18 cellular contexts compared by ENCODE assay signal in genomic region chr6:128509709-128510108, GRCh38. TPM values are rescaled to one million over a fixed set of nuclear protein-coding genes. Genes with fewer than 3 reads are reported as not detected.
DNase-seq lines count a peak whose midpoint lies in the region; ATAC-seq and TF ChIP-seq lines count a peak whose summit lies in the region.
"Had no signal": no experiment of that assay in that cellular context is flagged by ENCODE, and none has a peak within 500 bp of the region (broad histone marks: within the 10 kb centered on the region; RNA-seq: fewer than 3 reads in every experiment).

No MANE protein-coding gene starts in this region.

- H3K4me1 ChIP-seq in Caco-2 (peaks cover 70% of the 10 kb centered on the region), liver (ENCODE audit: control insufficient read depth in 4 of 4, insufficient read depth in 4 of 4, low read length in 3 of 4) (peaks cover 13 to 59% (median 32%) of the 10 kb centered on the region in 4 donors)

- CTCF ChIA-PET in Caco-2 (lab: Charles Lee), result no interaction called here
- CTCF ChIA-PET in activated naive CD4-positive, alpha-beta T cell treated with anti-CD3 and anti-CD28 coated beads for 36 hours (lab: Charles Lee), result no interaction called here

- no peaks in the 10 kb centered on the region for H3K9me3 Mint-ChIP-seq in Caco-2 (ENCODE audit: unreplicated experiment)
- H3K9me3 Mint-ChIP-seq in activated naive CD4-positive, alpha-beta T cell treated with anti-CD3 and anti-CD28 coated beads for 36 hours, result no peaks in the 10 kb centered on the region
- H3K9me3 Mint-ChIP-seq: activated CD4-positive, alpha-beta T cell treated with anti-CD3 and anti-CD28 coated beads, Interleukin-2, amount 10 ng/mL, durations not matched to agents 7 days and 5 days; CD4-positive, alpha-beta memory T cell; nephron had no signal

- no peaks in the 10 kb centered on the region for H3K27me3 Mint-ChIP-seq in Caco-2 (ENCODE audit: insufficient read depth, unreplicated experiment)
- H3K27me3 Mint-ChIP-seq in activated naive CD4-positive, alpha-beta T cell treated with anti-CD3 and anti-CD28 coated beads for 36 hours (ENCODE audit: low read depth), result peaks cover 7% of the 10 kb centered on the region
- H3K27me3 Mint-ChIP-seq: activated CD4-positive, alpha-beta T cell treated with anti-CD3 and anti-CD28 coated beads, Interleukin-2, amount 10 ng/mL, durations not matched to agents 7 days and 5 days had no signal

- H3K27ac Mint-ChIP-seq in Caco-2 (ENCODE audit: unreplicated experiment), result peak overlapping the region; percentile 69
- no peak overlapping the region for H3K27ac Mint-ChIP-seq in activated naive CD4-positive, alpha-beta T cell treated with anti-CD3 and anti-CD28 coated beads for 36 hours
- H3K27ac Mint-ChIP-seq: activated CD4-positive, alpha-beta T cell treated with anti-CD3 and anti-CD28 coated beads, Interleukin-2, amount 10 ng/mL, durations not matched to agents 7 days and 5 days; CD4-positive, alpha-beta memory T cell had no signal

- H3K9ac ChIP-seq in liver (ENCODE audit: low read depth in 1 of 2, low read length in 2 of 2), result no peak overlapping the region

- peaks cover 24% of the 10 kb centered on the region for H3K4me1 Mint-ChIP-seq in Caco-2 (ENCODE audit: low read depth, unreplicated experiment)
- H3K4me1 Mint-ChIP-seq in activated naive CD4-positive, alpha-beta T cell treated with anti-CD3 and anti-CD28 coated beads for 36 hours (ENCODE audit: low read depth), result no peaks in the 10 kb centered on the region
- H3K4me1 Mint-ChIP-seq: activated CD4-positive, alpha-beta T cell treated with anti-CD3 and anti-CD28 coated beads, Interleukin-2, amount 10 ng/mL, durations not matched to agents 7 days and 5 days; CD4-positive, alpha-beta memory T cell had no signal

- in situ Hi-C loops in brain microvascular endothelial cell (cut with HindIII; ENCODE audit: low pct_ligation_motif_present, low sequenced_read_pairs), result no loop called here

- no TSS peak for BruUV-seq in Caco-2 (replicated peaks; lab: Mats Ljungman, UMichigan)

- no peak overlapping the region for H3K4me3 ChIP-seq in Caco-2 (ENCODE audit: low read depth, low read length)
- H3K4me3 ChIP-seq in brain microvascular endothelial cell (ENCODE audit: low read depth, low read length), result no peak overlapping the region
- no peak overlapping the region for H3K4me3 ChIP-seq in liver (ENCODE audit: low read depth in 1 of 3, low read length in 3 of 3)
- H3K4me3 ChIP-seq: upper lobe of left lung had no signal

- H3K4me3 Mint-ChIP-seq in Caco-2 (ENCODE audit: unreplicated experiment), result no peak overlapping the region
- no peak overlapping the region for H3K4me3 Mint-ChIP-seq in activated naive CD4-positive, alpha-beta T cell treated with anti-CD3 and anti-CD28 coated beads for 36 hours
- H3K4me3 Mint-ChIP-seq: activated CD4-positive, alpha-beta T cell treated with anti-CD3 and anti-CD28 coated beads, Interleukin-2, amount 10 ng/mL, durations not matched to agents 7 days and 5 days; CD4-positive, alpha-beta memory T cell; nephron had no signal

- POLR2A ChIA-PET in Caco-2 (lab: Charles Lee), result no interaction called here

- H3K36me3 ChIP-seq in Caco-2 (ENCODE audit: control insufficient read depth, insufficient read depth, low read length) (no peaks in the 10 kb centered on the region), brain microvascular endothelial cell (replicated peaks) (no peaks in the 10 kb centered on the region), liver (ENCODE audit: control insufficient read depth in 4 of 4, insufficient read depth in 3 of 4, low read depth in 1 of 4, low read length in 3 of 4) (no peaks in the 10 kb centered on the region)
- H3K36me3 ChIP-seq: upper lobe of left lung had no signal

- WGBS in liver, result 90% methylated on average over 1 of the region's 1 CpG

- no peak for DNase-seq in Caco-2
- no peak for DNase-seq in brain microvascular endothelial cell
- DNase-seq in DMS114 treated with DMSO at 0.1 percent for 48 hours (lab: John Stamatoyannopoulos, UW; ENCODE audit: unreplicated experiment), result no peak
- DNase-seq in SIG-M5 treated with dmso at 0.1 percent for 504 hours (lab: John Stamatoyannopoulos, UW; ENCODE audit: unreplicated experiment), result no peak
- DNase-seq in NCI-H510A treated with DMSO at 0.1 percent for 48 hours (lab: John Stamatoyannopoulos, UW), result no peak
- no peak for DNase-seq in activated naive CD4-positive, alpha-beta T cell treated with anti-CD3 and anti-CD28 coated beads for 36 hours
- DNase-seq: activated CD4-positive, alpha-beta T cell treated with anti-CD3 and anti-CD28 coated beads, Interleukin-2, amount 10 ng/mL, durations not matched to agents 7 days and 5 days; activated naive CD4-positive, alpha-beta T cell treated with anti-CD3 and anti-CD28 coated beads, Interleukin-2, amount 50 U/mL, for 16 hours; CD4-positive, alpha-beta memory T cell; EL; glutamatergic neuron; NCI-H2081; NCI-H524 treated with DMSO at 0.1 percent for 48 hours; stimulated activated naive CD4-positive, alpha-beta T cell; upper lobe of left lung had no signal

- peaks cover 8% of the 10 kb centered on the region for H3K36me3 Mint-ChIP-seq in Caco-2 (ENCODE audit: insufficient read depth, unreplicated experiment)
- H3K36me3 Mint-ChIP-seq in activated naive CD4-positive, alpha-beta T cell treated with anti-CD3 and anti-CD28 coated beads for 36 hours (ENCODE audit: low read depth), result no peaks in the 10 kb centered on the region
- H3K36me3 Mint-ChIP-seq: CD4-positive, alpha-beta memory T cell had no signal

- ATAC-seq in HG03354 (IDR thresholded peaks at IDR 0.05; ENCODE audit: poor library complexity, severe bottlenecking, unreplicated experiment), result peak; percentile 36

- no peak for TF ChIP-seq CTCF in Caco-2 (IDR thresholded peaks at IDR 0.05; ENCODE audit: insufficient read depth in 1 of 2, low read depth in 1 of 2, low read length in 1 of 2, severe bottlenecking in 1 of 2, unreplicated experiment in 1 of 2)
- TF ChIP-seq CTCF in brain microvascular endothelial cell (IDR thresholded peaks at IDR 0.05; ENCODE audit: low read depth, low read length, missing control alignments), result no peak
- no peak for TF ChIP-seq CTCF in liver (IDR thresholded peaks at IDR 0.05; ENCODE audit: low read depth, low read length, missing input control)

- H3K27me3 ChIP-seq in Caco-2 (replicated peaks; ENCODE audit: control insufficient read depth, insufficient read depth, low read length), result no peaks in the 10 kb centered on the region
- no peaks in the 10 kb centered on the region for H3K27me3 ChIP-seq in brain microvascular endothelial cell (replicated peaks)
- no peaks in the 10 kb centered on the region for H3K27me3 ChIP-seq in liver (ENCODE audit: control insufficient read depth in 4 of 4, insufficient read depth in 4 of 4, low read length in 3 of 4)
- H3K27me3 ChIP-seq: upper lobe of left lung had no signal

- peak overlapping the region; percentile 85 for H3K27ac ChIP-seq in brain microvascular endothelial cell
- H3K27ac ChIP-seq in liver (ENCODE audit: low read depth in 1 of 2, low read length in 2 of 2), result peak overlapping the region; percentile 36 to 92
- H3K27ac ChIP-seq: upper lobe of left lung had no signal

- intact Hi-C loops in Caco-2 (cut with micrococcal nuclease; ENCODE audit: unreplicated experiment), result loop anchor here (10.0 kb wide), 1 partner anchor 545 kb away; no protein-coding TSS in a partner anchor
- intact Hi-C loops in activated naive CD4-positive, alpha-beta T cell treated with anti-CD3 and anti-CD28 coated beads for 36 hours (cut with micrococcal nuclease), result no loop called here

- no peak for TF ChIP-seq RAD21 in liver (IDR thresholded peaks at IDR 0.05)

- no peaks in the 10 kb centered on the region for H3K9me3 ChIP-seq in Caco-2
- no peaks in the 10 kb centered on the region for H3K9me3 ChIP-seq in liver (ENCODE audit: control insufficient read depth in 4 of 4, low read length in 3 of 4)
- H3K9me3 ChIP-seq: upper lobe of left lung had no signal

TF ChIP-seq in liver, 16 proteins besides CTCF, POLR2A, EP300 and RAD21 (continues in another document):
- no peak for TF ChIP-seq HNF4A (conservative IDR thresholded peaks at IDR 0.05)
- no peak for TF ChIP-seq SP1 (IDR thresholded peaks at IDR 0.05)
- TF ChIP-seq FOXA1 (IDR thresholded peaks at IDR 0.05), result no peak
- no peak for TF ChIP-seq ZBTB33 (IDR thresholded peaks at IDR 0.05)
- TF ChIP-seq GABPA (IDR thresholded peaks at IDR 0.05 in 1 of 2, conservative IDR thresholded peaks at IDR 0.05 in 1 of 2), result no peak
- TF ChIP-seq NR2F2 (IDR thresholded peaks at IDR 0.05), result no peak

RNA-seq across cellular contexts. Expression of gene PTPRK, which starts 10.7 kb away (rescaled TPM):
- total RNA-seq in Caco-2 (2022) (94.4 and 97.3 TPM in 2 replicates), liver (10 to 100 TPM; 25.9 to 61.2 TPM)
- 10 to 100 TPM; 12.1 to 32.3 TPM for polyA plus RNA-seq in liver
- total RNA-seq in activated naive CD4-positive, alpha-beta T cell treated with anti-CD3 and anti-CD28 coated beads for 36 hours, result 1 to 10 TPM; 5.5 to 8.0 TPM
